In genomic region chr1:203797948-203798347, GRCh38 we compare ENCODE assay signal across 12 cellular contexts. TPM values are rescaled to one million over a fixed set of nuclear protein-coding genes. Genes with fewer than 3 reads are reported as not detected.
DNase-seq lines count a peak whose midpoint lies in the region; ATAC-seq and TF ChIP-seq lines count a peak whose summit lies in the region.
"Had no signal": no experiment of that assay in that cellular context is flagged by ENCODE, and none has a peak within 500 bp of the region (broad histone marks: within the 10 kb centered on the region; RNA-seq: fewer than 3 reads in every experiment).

No MANE protein-coding gene starts in this region.

- peaks cover 3% of the 10 kb centered on the region for H3K36me3 ChIP-seq in hepatocyte (replicated peaks; ENCODE audit: insufficient read depth, low read depth)
- peaks cover 6% of the 10 kb centered on the region for H3K36me3 ChIP-seq in thymus (ENCODE audit: control insufficient read depth, insufficient read depth)
- H3K36me3 ChIP-seq in upper lobe of right lung: peaks cover 2% of the 10 kb centered on the region

- peak; percentile 9 for TF ChIP-seq CTCF in hepatocyte (IDR thresholded peaks at IDR 0.05; ENCODE audit: poor library complexity)
- TF ChIP-seq CTCF in upper lobe of right lung (IDR thresholded peaks at IDR 0.05): no peak

- no peaks in the 10 kb centered on the region for H3K9me2 ChIP-seq in hepatocyte (replicated peaks; ENCODE audit: insufficient read depth)

- H3K9me3 ChIP-seq in hepatocyte (ENCODE audit: low read depth): no peaks in the 10 kb centered on the region
- H3K9me3 ChIP-seq in thymus (ENCODE audit: control insufficient read depth): no peaks in the 10 kb centered on the region
- no peaks in the 10 kb centered on the region for H3K9me3 ChIP-seq in upper lobe of right lung
- H3K9me3 ChIP-seq: Caco-2 had no signal

- CTCF ChIA-PET in activated naive CD4-positive, alpha-beta T cell treated with anti-CD3 and anti-CD28 coated beads, Interleukin-2, amount 10 ng/mL, durations not matched to agents 7 days and 5 days (lab: Charles Lee): interaction anchor here (0.6 kb wide), 1 partner anchor 294 kb away, joined by 3 read pairs; no protein-coding TSS in a partner anchor

- peaks cover 68% of the 10 kb centered on the region for H3K4me1 Mint-ChIP-seq in activated naive CD4-positive, alpha-beta T cell treated with anti-CD3 and anti-CD28 coated beads, Interleukin-2, amount 50 U/mL, for 24 hours
- H3K4me1 Mint-ChIP-seq in activated naive CD4-positive, alpha-beta T cell treated with anti-CD3 and anti-CD28 coated beads, Interleukin-2, amount 10 ng/mL, durations not matched to agents 7 days and 5 days: peaks cover 58% of the 10 kb centered on the region

- peaks cover 17% of the 10 kb centered on the region for H3K4me1 ChIP-seq in hepatocyte (ENCODE audit: insufficient read depth)
- peaks cover 16% of the 10 kb centered on the region for H3K4me1 ChIP-seq in thymus (ENCODE audit: control insufficient read depth, insufficient read depth, low read length)
- peaks cover 48% of the 10 kb centered on the region for H3K4me1 ChIP-seq in upper lobe of right lung

- intact Hi-C loops in upper lobe of right lung (cut with DNase I): no loop called here

- H3K4me3 ChIP-seq in hepatocyte: no peak overlapping the region
- H3K4me3 ChIP-seq in thymus (ENCODE audit: low read length): no peak overlapping the region
- H3K4me3 ChIP-seq in upper lobe of right lung: no peak overlapping the region

- no peaks in the 10 kb centered on the region for H3K27me3 Mint-ChIP-seq in activated naive CD4-positive, alpha-beta T cell treated with anti-CD3 and anti-CD28 coated beads, Interleukin-2, amount 50 U/mL, for 24 hours
- no peaks in the 10 kb centered on the region for H3K27me3 Mint-ChIP-seq in activated naive CD4-positive, alpha-beta T cell treated with anti-CD3 and anti-CD28 coated beads, Interleukin-2, amount 10 ng/mL, durations not matched to agents 7 days and 5 days

- H3K4me2 ChIP-seq in hepatocyte: peak overlapping the region; percentile 86

- peaks cover 70% of the 10 kb centered on the region for H3K79me2 ChIP-seq in hepatocyte

- peaks cover 63% of the 10 kb centered on the region for H4K20me1 ChIP-seq in hepatocyte (ENCODE audit: insufficient read depth, poor library complexity, severe bottlenecking)

- peak overlapping the region; percentile 96 for H3K4me3 Mint-ChIP-seq in activated naive CD4-positive, alpha-beta T cell treated with anti-CD3 and anti-CD28 coated beads, Interleukin-2, amount 50 U/mL, for 24 hours
- no peak overlapping the region for H3K4me3 Mint-ChIP-seq in activated naive CD4-positive, alpha-beta T cell treated with anti-CD3 and anti-CD28 coated beads, Interleukin-2, amount 10 ng/mL, durations not matched to agents 7 days and 5 days

- H3K27me3 ChIP-seq in hepatocyte (no peaks in the 10 kb centered on the region), thymus (ENCODE audit: control insufficient read depth, insufficient read depth) (no peaks in the 10 kb centered on the region), upper lobe of right lung (no peaks in the 10 kb centered on the region)

- H3K27ac ChIP-seq in hepatocyte (no peak overlapping the region), thymus (ENCODE audit: low read depth) (peak overlapping the region; percentile 19), upper lobe of right lung (no peak overlapping the region)

- no peak for ATAC-seq in upper lobe of right lung
- ATAC-seq: activated CD4-positive, CD25-positive, alpha-beta regulatory T cell treated with anti-CD3 and anti-CD28 coated beads, Interleukin-2, amount 50 U/mL, for 24 hours had no signal

- H3K27ac Mint-ChIP-seq in activated naive CD4-positive, alpha-beta T cell treated with anti-CD3 and anti-CD28 coated beads, Interleukin-2, amount 50 U/mL, for 24 hours: peak overlapping the region; percentile 8
- H3K27ac Mint-ChIP-seq in activated naive CD4-positive, alpha-beta T cell treated with anti-CD3 and anti-CD28 coated beads, Interleukin-2, amount 10 ng/mL, durations not matched to agents 7 days and 5 days: no peak overlapping the region

- no peaks in the 10 kb centered on the region for H3K9me3 Mint-ChIP-seq in activated naive CD4-positive, alpha-beta T cell treated with anti-CD3 and anti-CD28 coated beads, Interleukin-2, amount 50 U/mL, for 24 hours
- no peaks in the 10 kb centered on the region for H3K9me3 Mint-ChIP-seq in activated naive CD4-positive, alpha-beta T cell treated with anti-CD3 and anti-CD28 coated beads, Interleukin-2, amount 10 ng/mL, durations not matched to agents 7 days and 5 days

- peaks cover 27% of the 10 kb centered on the region for H3K36me3 Mint-ChIP-seq in activated naive CD4-positive, alpha-beta T cell treated with anti-CD3 and anti-CD28 coated beads, Interleukin-2, amount 50 U/mL, for 24 hours
- peaks cover 47% of the 10 kb centered on the region for H3K36me3 Mint-ChIP-seq in activated naive CD4-positive, alpha-beta T cell treated with anti-CD3 and anti-CD28 coated beads, Interleukin-2, amount 10 ng/mL, durations not matched to agents 7 days and 5 days

- H2AFZ ChIP-seq in hepatocyte: no peak overlapping the region

- 92% methylated on average over 4 of the region's 4 CpGs for WGBS in hepatocyte (ENCODE audit: low lambda C conversion rate, missing lambda C conversion rate)
- 95% methylated on average over 4 of the region's 4 CpGs for WGBS in thymus

- DNase-seq in activated naive CD4-positive, alpha-beta T cell (lab: John Stamatoyannopoulos, UW): no peak
- DNase-seq in RPMI7951 (ENCODE audit: low read depth): peak; percentile 75
- DNase-seq in hepatocyte (ENCODE audit: low spot score): peak; percentile 27
- no peak for DNase-seq in upper lobe of right lung
- no peak for DNase-seq in activated naive CD4-positive, alpha-beta T cell treated with anti-CD3 and anti-CD28 coated beads, Interleukin-2, amount 10 ng/mL, durations not matched to agents 7 days and 5 days
- DNase-seq in islet precursor cell: no peak
- DNase-seq: Caco-2 had no signal

RNA-seq across cellular contexts. Expression of gene ZBED6, which starts 2.5 kb away (rescaled TPM):
- 7.4 and 10.2 TPM in 2 replicates for total RNA-seq in RPMI7951 (2014; rRNA removed; shearing (Covaris generic))
- total RNA-seq in hepatocyte (9.6 and 12.8 TPM in 2 replicates), upper lobe of right lung (29.5 TPM)
- polyA plus RNA-seq in hepatocyte (1.5 and 2.6 TPM in 2 replicates), thymus (0.94 TPM)

RNA-seq across cellular contexts. Expression of gene ZC3H11A, which starts 2.5 kb away (rescaled TPM):
- total RNA-seq in RPMI7951 (2014; rRNA removed; shearing (Covaris generic)): 62.7 and 71.3 TPM in 2 replicates
- total RNA-seq in hepatocyte: 120 and 123 TPM in 2 replicates
- 33.7 and 34.9 TPM in 2 replicates for polyA plus RNA-seq in hepatocyte
- polyA plus RNA-seq in thymus: 101 TPM
- total RNA-seq in upper lobe of right lung: 84.5 TPM

RNA-seq across cellular contexts. Expression of gene LAX1, which starts 33.0 kb away (rescaled TPM):
- total RNA-seq in RPMI7951 (2014; rRNA removed; shearing (Covaris generic)): 0.36 TPM in 1 of 2 replicates, not detected in the other
- total RNA-seq in hepatocyte: not detected in 2 replicates
- not detected in 2 replicates for polyA plus RNA-seq in hepatocyte
- polyA plus RNA-seq in thymus: 5.1 TPM
- 3.0 TPM for total RNA-seq in upper lobe of right lung
- total RNA-seq: Caco-2, H4, HT1080 had no signal

Comparison
In these comparisons a context has a peak if more than half of its experiments do, and no peak if none do; other contexts are left out.
1. DNase-seq: peak in RPMI7951 (single experiment) and hepatocyte (single experiment); none in activated naive CD4-positive, alpha-beta T cell (0 of 4), upper lobe of right lung (single experiment), activated naive CD4-positive, alpha-beta T cell treated with anti-CD3 and anti-CD28 coated beads, Interleukin-2, amount 10 ng/mL, durations not matched to agents 7 days and 5 days (single experiment) and islet precursor cell (single experiment).